In the genomic region with DNA sequence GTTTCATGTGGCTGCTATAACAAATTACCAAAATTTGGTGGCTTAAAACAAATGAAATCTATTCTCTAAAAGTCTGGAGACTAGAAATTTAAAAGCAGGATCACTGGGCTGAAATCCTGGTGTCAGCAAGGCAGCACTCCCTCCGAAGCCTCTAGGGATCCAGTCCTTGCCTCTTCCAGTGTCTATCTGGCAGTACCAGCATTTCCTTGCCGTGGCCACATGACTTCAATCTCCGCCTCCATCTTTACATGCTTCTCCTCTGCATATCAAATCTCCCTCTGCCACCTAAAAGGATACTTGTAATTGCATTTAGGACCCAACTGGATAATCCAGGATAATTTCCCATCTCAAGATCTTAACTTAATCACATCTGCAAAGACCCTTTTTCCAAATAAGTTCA, we compare ENCODE assay signal across 13 cellular contexts. TPM values are rescaled to one million over a fixed set of nuclear protein-coding genes. Genes with fewer than 3 reads are reported as not detected.
DNase-seq lines count a peak whose midpoint lies in the region; TF ChIP-seq lines count a peak whose summit lies in the region.
"Had no signal": no experiment of that assay in that cellular context is flagged by ENCODE, and none has a peak within 500 bp of the region (broad histone marks: within the 10 kb centered on the region; RNA-seq: fewer than 3 reads in every experiment).

No MANE protein-coding gene starts in this region.

- H3F3A ChIP-seq in GM23248 (ENCODE audit: insufficient read depth): peaks cover 35% of the 10 kb centered on the region
- H3F3A ChIP-seq in smooth muscle cell (ENCODE audit: low read depth): peaks cover 11% of the 10 kb centered on the region

- WGBS in GM23248 (ENCODE audit: low coverage in 1 of 2, low lambda C conversion rate in 2 of 2, missing lambda C conversion rate in 2 of 2), 2 experiments: 34 to 37% methylated on average over 3 of the region's 3 CpGs
- WGBS in smooth muscle cell (ENCODE audit: low lambda C conversion rate): 72% methylated on average over 3 of the region's 3 CpGs
- WGBS in testis, 2 donors: 82 to 85% methylated on average over 3 of the region's 3 CpGs

- intact Hi-C loops in testis (cut with DNase I; ENCODE audit: low total_unique reads): no loop called here

- H3K9ac ChIP-seq in GM23248 (peak overlapping the region; percentile 62), smooth muscle cell (ENCODE audit: low read depth) (no peak overlapping the region)

- TF ChIP-seq POLR2A in erythroblast (IDR thresholded peaks at IDR 0.05; ENCODE audit: low read length): peak; percentile 21
- TF ChIP-seq POLR2A in testis (IDR thresholded peaks at IDR 0.05): no peak

- H3K36me3 ChIP-seq in GM23248 (ENCODE audit: low read depth) (no peaks in the 10 kb centered on the region), smooth muscle cell (ENCODE audit: low read depth) (no peaks in the 10 kb centered on the region), testis (ENCODE audit: low read depth, missing control alignments) (no peaks in the 10 kb centered on the region)

- H3K79me2 ChIP-seq in GM23248 (ENCODE audit: insufficient read depth): peaks cover 89% of the 10 kb centered on the region
- peaks cover 7% of the 10 kb centered on the region for H3K79me2 ChIP-seq in smooth muscle cell (ENCODE audit: low read depth)

- H2AFZ ChIP-seq in GM23248 (peak overlapping the region; percentile 55), smooth muscle cell (ENCODE audit: low read depth) (peak overlapping the region; percentile 19)

- H3K9me3 ChIP-seq in GM23248 (ENCODE audit: low read depth) (no peaks in the 10 kb centered on the region), smooth muscle cell (replicated peaks; ENCODE audit: low read depth) (no peaks in the 10 kb centered on the region), testis (no peaks in the 10 kb centered on the region)

- peak overlapping the region; percentile 91 for H3K4me2 ChIP-seq in GM23248 (ENCODE audit: unreplicated experiment)
- peak overlapping the region; percentile 17 for H3K4me2 ChIP-seq in smooth muscle cell

- H3K4me3 ChIP-seq in GM23248 (peak overlapping the region; percentile 58), smooth muscle cell (no peak overlapping the region), testis (no peak overlapping the region)

- no peaks in the 10 kb centered on the region for H4K20me1 ChIP-seq in GM23248 (ENCODE audit: insufficient read depth)
- no peaks in the 10 kb centered on the region for H4K20me1 ChIP-seq in smooth muscle cell (ENCODE audit: low read depth)

- H3K9me2 ChIP-seq in GM23248 (ENCODE audit: insufficient read depth): no peaks in the 10 kb centered on the region

- peak; percentile 52 for DNase-seq in GM23248
- DNase-seq in SK-MEL-5 (ENCODE audit: low read depth, low spot score): peak; percentile 73
- peak; percentile 52 to 76 for DNase-seq in erythroblast (lab: John Stamatoyannopoulos, UW)
- no peak for DNase-seq in smooth muscle cell (lab: John Stamatoyannopoulos, UW; ENCODE audit: unreplicated experiment)
- no peak for DNase-seq in NCI-H446 (lab: John Stamatoyannopoulos, UW)
- DNase-seq in testis: no peak
- DNase-seq in activated naive CD4-positive, alpha-beta T cell (lab: John Stamatoyannopoulos, UW): no peak
- no peak for DNase-seq in NCI-H187 treated with DMSO at 0.1 percent for 48 hours (lab: John Stamatoyannopoulos, UW)
- DNase-seq: activated CD4-positive, alpha-beta T cell treated with anti-CD3 and anti-CD28 coated beads for 1 hour; activated effector memory CD4-positive, alpha-beta T cell treated with anti-CD3 and anti-CD28 coated beads, Interleukin-2, amount 50 U/mL, for 16 hours; glutamatergic neuron; NCI-H1417 treated with DMSO at 0.1 percent for 48 hours; small intestine had no signal

- in situ Hi-C loops in GM23248 (cut with MboI) (no loop called here), SK-MEL-5 (cut with HindIII; ENCODE audit: low pct_unique_long_range_greater_than_20kb, low sequenced_read_pairs) (no loop called here)

- no peak for TF ChIP-seq CTCF in smooth muscle cell (IDR thresholded peaks at IDR 0.05; ENCODE audit: borderline replicate concordance, insufficient read depth, poor library complexity, severe bottlenecking)
- TF ChIP-seq CTCF in testis (IDR thresholded peaks at IDR 0.05): no peak

- peaks cover 70% of the 10 kb centered on the region for H3K4me1 ChIP-seq in GM23248 (ENCODE audit: insufficient read depth)
- H3K4me1 ChIP-seq in smooth muscle cell (ENCODE audit: low read depth): peaks cover 11% of the 10 kb centered on the region
- peaks cover 12% of the 10 kb centered on the region for H3K4me1 ChIP-seq in testis

- H3K27me3 ChIP-seq in GM23248 (replicated peaks; ENCODE audit: insufficient read depth) (no peaks in the 10 kb centered on the region), smooth muscle cell (ENCODE audit: low read depth) (no peaks in the 10 kb centered on the region), testis (no peaks in the 10 kb centered on the region)

- peak overlapping the region; percentile 65 for H3K27ac ChIP-seq in GM23248
- H3K27ac ChIP-seq in smooth muscle cell (ENCODE audit: low read depth): no peak overlapping the region
- peak overlapping the region in 1 of 2 donors; percentile 12 for H3K27ac ChIP-seq in testis

RNA-seq across cellular contexts. Expression of a gene that starts 30.2 kb away (rescaled TPM):
- total RNA-seq in GM23248 (2014; rRNA removed; shearing (Covaris generic)): 23.8 and 25.3 TPM in 2 replicates
- polyA plus RNA-seq in GM23248 (2016; fragmentation: Nextera tagmentation; extraction: Ambion mirVana): 12.0 and 12.5 TPM in 2 replicates
- 17.9 and 18.2 TPM in 2 replicates for total RNA-seq in SK-MEL-5 (2014; rRNA removed; shearing (Covaris generic))
- 7.0 and 10.2 TPM in 2 replicates for polyA plus RNA-seq in SK-MEL-5 (2015; cell fraction: cytosol; rRNA removed)
- polyA plus RNA-seq in SK-MEL-5 (2015; cell fraction: nucleus; rRNA removed): 3.4 and 4.9 TPM in 2 replicates
- 9.6 and 10.7 TPM in 2 replicates for total RNA-seq in smooth muscle cell
- polyA plus RNA-seq in smooth muscle cell: 3.2 and 3.5 TPM in 2 replicates
- total RNA-seq in testis: 10 to 100 TPM; 23.8 to 29.8 TPM
- polyA plus RNA-seq in testis (ENCODE audit: insufficient read depth, low read depth, low replicate concordance): 15.8 TPM

Comparison
In these comparisons a context has a peak if more than half of its experiments do, and no peak if none do; other contexts are left out.
1. DNase-seq: peak in GM23248 (single experiment), SK-MEL-5 (single experiment) and erythroblast (2 of 2); none in smooth muscle cell (single experiment), NCI-H446 (0 of 2), testis (single experiment), activated naive CD4-positive, alpha-beta T cell (0 of 4) and NCI-H187 treated with DMSO at 0.1 percent for 48 hours (single experiment).